Comparison of ENCODE assay signal across 8 cellular contexts in genomic region chr9:14314424-14314928, GRCh38. TPM values are rescaled to one million over a fixed set of nuclear protein-coding genes. Genes with fewer than 3 reads are reported as not detected.
DNase-seq lines count a peak whose midpoint lies in the region; ATAC-seq and TF ChIP-seq lines count a peak whose summit lies in the region.

No MANE protein-coding gene starts in this region.

- DNase-seq in stimulated activated naive CD8-positive, alpha-beta T cell treated with anti-CD3 and anti-CD28 coated beads, Interleukin-15, Interleukin-2, amounts not matched to agents 100 U/mL and 50 U/mL, for 24 hours = no peak
- DNase-seq in NCI-H2081 (lab: John Stamatoyannopoulos, UW) (peak; percentile 89 to 90), foreskin keratinocyte (peak; percentile 92 to 94), neural crest cell (ENCODE audit: low read depth, low spot score) (no peak)
- no peak for DNase-seq in activated T-helper 1 cell treated with anti-CD3 and anti-CD28 coated beads, Interleukin-12 subunit alpha, Interleukin-12 subunit beta, Interleukin-2, Interleukin-4 antibody, amounts not matched to agents 30 ng/mL and 10 ng/mL and 1 ng/mL, durations not matched to agents 14 hours and 24 hours and 36 hours (ENCODE audit: low spot score)
- no peak for DNase-seq in activated CD4-positive, alpha-beta T cell treated with anti-CD3 and anti-CD28 coated beads, Interleukin-2, amount 50 U/mL, for 1 hour

- no peak for ATAC-seq in stimulated activated naive CD8-positive, alpha-beta T cell treated with anti-CD3 and anti-CD28 coated beads, Interleukin-15, Interleukin-2, amounts not matched to agents 100 U/mL and 50 U/mL, for 24 hours
- ATAC-seq in foreskin keratinocyte = peak; percentile 60
- ATAC-seq in activated CD4-positive, CD25-positive, alpha-beta regulatory T cell treated with anti-CD3 and anti-CD28 coated beads, Interleukin-2, amount 50 U/mL, for 24 hours = no peak

- no peaks in the 10 kb centered on the region for H3K27me3 ChIP-seq in foreskin keratinocyte

- no peaks in the 10 kb centered on the region for H3K9me3 Mint-ChIP-seq in stimulated activated naive CD8-positive, alpha-beta T cell treated with anti-CD3 and anti-CD28 coated beads, Interleukin-15, Interleukin-2, amounts not matched to agents 100 ng/mL and 50 ng/mL, for 24 hours
- no peaks in the 10 kb centered on the region for H3K9me3 Mint-ChIP-seq in activated T-helper 1 cell treated with anti-CD3 and anti-CD28 coated beads, Interleukin-12 subunit alpha, Interleukin-12 subunit beta, Interleukin-2, Interleukin-4 antibody, amounts not matched to agents 30 ng/mL and 10 ng/mL and 1 ng/mL, durations not matched to agents 14 hours and 24 hours and 36 hours
- no peaks in the 10 kb centered on the region for H3K9me3 Mint-ChIP-seq in neural crest cell

- TF ChIP-seq CTCF in foreskin keratinocyte (conservative IDR thresholded peaks at IDR 0.05) (no peak), neural crest cell (conservative IDR thresholded peaks at IDR 0.05) (no peak)

- intact Hi-C loops in activated T-helper 1 cell treated with anti-CD3 and anti-CD28 coated beads, Interleukin-12 subunit alpha, Interleukin-12 subunit beta, Interleukin-2, Interleukin-4 antibody, amounts not matched to agents 30 ng/mL and 10 ng/mL and 1 ng/mL, durations not matched to agents 14 hours and 24 hours and 36 hours (cut with micrococcal nuclease) = loop anchor here (1.0 kb wide), 1 partner anchor 8 kb away; no protein-coding TSS in a partner anchor

- peaks cover 6% of the 10 kb centered on the region for H3K36me3 Mint-ChIP-seq in stimulated activated naive CD8-positive, alpha-beta T cell treated with anti-CD3 and anti-CD28 coated beads, Interleukin-15, Interleukin-2, amounts not matched to agents 100 ng/mL and 50 ng/mL, for 24 hours (ENCODE audit: low read depth)
- peaks cover 7% of the 10 kb centered on the region for H3K36me3 Mint-ChIP-seq in activated T-helper 1 cell treated with anti-CD3 and anti-CD28 coated beads, Interleukin-12 subunit alpha, Interleukin-12 subunit beta, Interleukin-2, Interleukin-4 antibody, amounts not matched to agents 30 ng/mL and 10 ng/mL and 1 ng/mL, durations not matched to agents 14 hours and 24 hours and 36 hours (ENCODE audit: low read depth)
- no peaks in the 10 kb centered on the region for H3K36me3 Mint-ChIP-seq in neural crest cell (ENCODE audit: low read depth)

- H3K27me3 Mint-ChIP-seq in stimulated activated naive CD8-positive, alpha-beta T cell treated with anti-CD3 and anti-CD28 coated beads, Interleukin-15, Interleukin-2, amounts not matched to agents 100 ng/mL and 50 ng/mL, for 24 hours = peaks cover 73% of the 10 kb centered on the region
- H3K27me3 Mint-ChIP-seq in activated T-helper 1 cell treated with anti-CD3 and anti-CD28 coated beads, Interleukin-12 subunit alpha, Interleukin-12 subunit beta, Interleukin-2, Interleukin-4 antibody, amounts not matched to agents 30 ng/mL and 10 ng/mL and 1 ng/mL, durations not matched to agents 14 hours and 24 hours and 36 hours (ENCODE audit: insufficient read depth) = peaks cover 61% of the 10 kb centered on the region
- peaks cover 85% of the 10 kb centered on the region for H3K27me3 Mint-ChIP-seq in neural crest cell (ENCODE audit: low read depth)

- peak overlapping the region; percentile 97 for H3K27ac ChIP-seq in foreskin keratinocyte

- H3K4me3 Mint-ChIP-seq in stimulated activated naive CD8-positive, alpha-beta T cell treated with anti-CD3 and anti-CD28 coated beads, Interleukin-15, Interleukin-2, amounts not matched to agents 100 ng/mL and 50 ng/mL, for 24 hours = peak overlapping the region; percentile 78
- peak overlapping the region; percentile 79 for H3K4me3 Mint-ChIP-seq in activated T-helper 1 cell treated with anti-CD3 and anti-CD28 coated beads, Interleukin-12 subunit alpha, Interleukin-12 subunit beta, Interleukin-2, Interleukin-4 antibody, amounts not matched to agents 30 ng/mL and 10 ng/mL and 1 ng/mL, durations not matched to agents 14 hours and 24 hours and 36 hours
- H3K4me3 Mint-ChIP-seq in neural crest cell = peak overlapping the region; percentile 93

- no peak overlapping the region for H3K27ac Mint-ChIP-seq in stimulated activated naive CD8-positive, alpha-beta T cell treated with anti-CD3 and anti-CD28 coated beads, Interleukin-15, Interleukin-2, amounts not matched to agents 100 ng/mL and 50 ng/mL, for 24 hours
- peak overlapping the region; percentile 23 for H3K27ac Mint-ChIP-seq in activated T-helper 1 cell treated with anti-CD3 and anti-CD28 coated beads, Interleukin-12 subunit alpha, Interleukin-12 subunit beta, Interleukin-2, Interleukin-4 antibody, amounts not matched to agents 30 ng/mL and 10 ng/mL and 1 ng/mL, durations not matched to agents 14 hours and 24 hours and 36 hours
- peak overlapping the region; percentile 94 for H3K27ac Mint-ChIP-seq in neural crest cell (ENCODE audit: unreplicated experiment)

- H3K4me1 ChIP-seq in foreskin keratinocyte = peaks cover 18% of the 10 kb centered on the region

- H3K4me1 Mint-ChIP-seq in stimulated activated naive CD8-positive, alpha-beta T cell treated with anti-CD3 and anti-CD28 coated beads, Interleukin-15, Interleukin-2, amounts not matched to agents 100 ng/mL and 50 ng/mL, for 24 hours (ENCODE audit: low read depth) = peaks cover 18% of the 10 kb centered on the region
- H3K4me1 Mint-ChIP-seq in activated T-helper 1 cell treated with anti-CD3 and anti-CD28 coated beads, Interleukin-12 subunit alpha, Interleukin-12 subunit beta, Interleukin-2, Interleukin-4 antibody, amounts not matched to agents 30 ng/mL and 10 ng/mL and 1 ng/mL, durations not matched to agents 14 hours and 24 hours and 36 hours (ENCODE audit: low read depth) = peaks cover 16% of the 10 kb centered on the region
- peaks cover 36% of the 10 kb centered on the region for H3K4me1 Mint-ChIP-seq in neural crest cell

RNA-seq across cellular contexts. Expression of gene NFIB, which starts 0.5 kb away (rescaled TPM):
- not detected in 2 replicates for total RNA-seq in activated T-helper 1 cell treated with anti-CD3 and anti-CD28 coated beads, Interleukin-12 subunit alpha, Interleukin-12 subunit beta, Interleukin-2, Interleukin-4 antibody, amounts not matched to agents 30 ng/mL and 10 ng/mL and 1 ng/mL, durations not matched to agents 14 hours and 24 hours and 36 hours
- total RNA-seq in foreskin keratinocyte (24.3 and 26.5 TPM in 2 replicates), neural crest cell (2.9 and 3.7 TPM in 2 replicates)
- polyA plus RNA-seq in foreskin keratinocyte = 5.3 and 6.5 TPM in 2 replicates

Comparison
In these comparisons a context has a peak if more than half of its experiments do, and no peak if none do; other contexts are left out.
1. DNase-seq: peak in NCI-H2081 (2 of 2) and foreskin keratinocyte (2 of 2); none in stimulated activated naive CD8-positive, alpha-beta T cell treated with anti-CD3 and anti-CD28 coated beads, Interleukin-15, Interleukin-2, amounts not matched to agents 100 U/mL and 50 U/mL, for 24 hours (single experiment), activated T-helper 1 cell treated with anti-CD3 and anti-CD28 coated beads, Interleukin-12 subunit alpha, Interleukin-12 subunit beta, Interleukin-2, Interleukin-4 antibody, amounts not matched to agents 30 ng/mL and 10 ng/mL and 1 ng/mL, durations not matched to agents 14 hours and 24 hours and 36 hours (single experiment), neural crest cell (single experiment) and activated CD4-positive, alpha-beta T cell treated with anti-CD3 and anti-CD28 coated beads, Interleukin-2, amount 50 U/mL, for 1 hour (single experiment).
2. Peak in every context shown above with its lines, with median percentiles within 50 percentile points of each other: H3K4me3 Mint-ChIP-seq.